In genomic region chrX:106481341-106481740, GRCh38 we compare ENCODE assay signal across 8 cellular contexts.
DNase-seq lines count a peak whose midpoint lies in the region; ATAC-seq and TF ChIP-seq lines count a peak whose summit lies in the region.

No MANE protein-coding gene starts in this region.

- no peaks in the 10 kb centered on the region for H3K9me3 Mint-ChIP-seq in activated naive CD8-positive, alpha-beta T cell treated with anti-CD3 and anti-CD28 coated beads, Interleukin-2, amount 50 U/mL, for 24 hours

- no peaks in the 10 kb centered on the region for H3K9me3 ChIP-seq in heart right ventricle

- WGBS in heart right ventricle, 2 donors: 0 to 5% methylated on average over 1 of the region's 1 CpG

- H3K4me1 ChIP-seq in heart right ventricle: no peaks in the 10 kb centered on the region

- DNase-seq in EH (ENCODE audit: low read depth) (peak; percentile 42), H4 (ENCODE audit: low spot score) (peak; percentile 41), NCI-H345 treated with DMSO at 0.1 percent for 48 hours (lab: John Stamatoyannopoulos, UW; ENCODE audit: unreplicated experiment) (peak; percentile 6), heart right ventricle (peak in 1 of 2 donors; percentile 17), renal cortical epithelial cell (ENCODE audit: low read depth) (peak; percentile 49)
- peak; percentile 29 for DNase-seq in activated naive CD8-positive, alpha-beta T cell treated with anti-CD3 and anti-CD28 coated beads, Interleukin-2, amount 50 U/mL, for 24 hours

- TF ChIP-seq CTCF in heart right ventricle (IDR thresholded peaks at IDR 0.05): peak; percentile 42 to 89 (median 64)

- H3K4me1 Mint-ChIP-seq in activated naive CD8-positive, alpha-beta T cell treated with anti-CD3 and anti-CD28 coated beads, Interleukin-2, amount 50 U/mL, for 24 hours: peaks cover 24% of the 10 kb centered on the region

- peaks cover 0 to 7% (median 0%) of the 10 kb centered on the region in 7 donors for H3K27me3 ChIP-seq in heart right ventricle

- no peak overlapping the region for H3K4me3 ChIP-seq in heart right ventricle

- no peaks in the 10 kb centered on the region for H3K36me3 ChIP-seq in heart right ventricle

- no peaks in the 10 kb centered on the region for H3K27me3 Mint-ChIP-seq in activated naive CD8-positive, alpha-beta T cell treated with anti-CD3 and anti-CD28 coated beads, Interleukin-2, amount 50 U/mL, for 24 hours

- H3K4me3 Mint-ChIP-seq in activated naive CD8-positive, alpha-beta T cell treated with anti-CD3 and anti-CD28 coated beads, Interleukin-2, amount 50 U/mL, for 24 hours: no peak overlapping the region

- intact Hi-C loops in heart right ventricle (cut with DNase I): loop anchor here in 8 of 10 donors (2.0 to 10.0 kb wide), 3 partner anchors 311 to 313 kb away; no protein-coding TSS in a partner anchor

- ATAC-seq in activated naive CD8-positive, alpha-beta T cell treated with anti-CD3 and anti-CD28 coated beads, Interleukin-2, amount 50 U/mL, for 24 hours: no peak
- ATAC-seq in heart right ventricle (peak in 5 of 8 donors; percentile 29 to 71 (median 59)), GM19023 (IDR thresholded peaks at IDR 0.05; ENCODE audit: unreplicated experiment) (no peak), GM19324 (IDR thresholded peaks at IDR 0.05; ENCODE audit: low FRiP score, unreplicated experiment) (no peak)

- no peak overlapping the region for H3K27ac Mint-ChIP-seq in activated naive CD8-positive, alpha-beta T cell treated with anti-CD3 and anti-CD28 coated beads, Interleukin-2, amount 50 U/mL, for 24 hours

- H3K36me3 Mint-ChIP-seq in activated naive CD8-positive, alpha-beta T cell treated with anti-CD3 and anti-CD28 coated beads, Interleukin-2, amount 50 U/mL, for 24 hours (ENCODE audit: low read depth): no peaks in the 10 kb centered on the region

- no peak overlapping the region for H3K27ac ChIP-seq in heart right ventricle

Comparison
In these comparisons a context has a peak if more than half of its experiments do, and no peak if none do; other contexts are left out.
1. ATAC-seq: peak in heart right ventricle (5 of 8); none in activated naive CD8-positive, alpha-beta T cell treated with anti-CD3 and anti-CD28 coated beads, Interleukin-2, amount 50 U/mL, for 24 hours (single experiment), GM19023 (single experiment) and GM19324 (single experiment).